17 cellular contexts compared by ENCODE assay signal in genomic region chr1:214319930-214320329, GRCh38. TPM values are rescaled to one million over a fixed set of nuclear protein-coding genes. Genes with fewer than 3 reads are reported as not detected.
A peak's percentile ranks its signal among the peaks of the same experiment; 100 is the strongest.
DNase-seq lines count a peak whose midpoint lies in the region; ATAC-seq and TF ChIP-seq lines count a peak whose summit lies in the region.
"Had no signal": no experiment of that assay in that cellular context is flagged by ENCODE, and none has a peak within 500 bp of the region (broad histone marks: within the 10 kb centered on the region; RNA-seq: fewer than 3 reads in every experiment).

No MANE protein-coding gene starts in this region.

- H3K9ac ChIP-seq in neural progenitor cell: no peak overlapping the region

- TF ChIP-seq CTCF in neural progenitor cell (IDR thresholded peaks at IDR 0.05): peak; percentile 22

- no peaks in the 10 kb centered on the region for H4K20me1 ChIP-seq in neural progenitor cell (ENCODE audit: low read depth)

- H3K9me3 Mint-ChIP-seq in neural progenitor cell: no peaks in the 10 kb centered on the region

- no peaks in the 10 kb centered on the region for H3K9me3 ChIP-seq in neural progenitor cell (ENCODE audit: low read depth)
- H3K9me3 ChIP-seq: adrenal gland, sigmoid colon, tibial artery had no signal

- peak; percentile 3 for DNase-seq in NOMO-1 treated with DMSO at 0.1 percent for 48 hours (lab: John Stamatoyannopoulos, UW; ENCODE audit: unreplicated experiment)
- DNase-seq in NOMO-1 treated with dmso at 0.1 percent for 144 hours (lab: John Stamatoyannopoulos, UW; ENCODE audit: unreplicated experiment): no peak
- no peak for DNase-seq in neural progenitor cell (ENCODE audit: low spot score)
- DNase-seq in NCI-H524 (lab: John Stamatoyannopoulos, UW): no peak
- no peak for DNase-seq in NCI-H774 (lab: John Stamatoyannopoulos, UW)
- DNase-seq: activated CD4-positive, alpha-beta T cell treated with anti-CD3 and anti-CD28 coated beads, Interleukin-2, amount 50 U/mL, for 1 hour; adrenal gland; NCI-H1436; NCI-H446; RPMI8226; sigmoid colon; stimulated activated CD4-positive, alpha-beta T cell treated with anti-CD3 and anti-CD28 coated beads, Interleukin-4, amount 100 ng/mL, for 24 hours; T-helper 9 cell; tibial artery had no signal

- no peaks in the 10 kb centered on the region for H3F3A ChIP-seq in neural progenitor cell (ENCODE audit: low read depth)

- H3K79me2 ChIP-seq in neural progenitor cell (ENCODE audit: low read depth): no peaks in the 10 kb centered on the region

- peaks cover 3% of the 10 kb centered on the region for H3K27me3 Mint-ChIP-seq in neural progenitor cell (ENCODE audit: insufficient read depth, low read depth)

- H2AFZ ChIP-seq in neural progenitor cell (replicated peaks): no peak overlapping the region

- H3K4me1 ChIP-seq in neural progenitor cell: peaks cover 22% of the 10 kb centered on the region
- H3K4me1 ChIP-seq: adrenal gland, sigmoid colon, tibial artery had no signal

- H3K4me3 Mint-ChIP-seq in neural progenitor cell: no peak overlapping the region

- H3K4me3 ChIP-seq in neural progenitor cell: no peak overlapping the region
- H3K4me3 ChIP-seq: adrenal gland, sigmoid colon, tibial artery had no signal

- ATAC-seq in SK-N-SH treated with all-trans-retinoic acid at 6 μM for 48 hours (no peak), GM18907 (IDR thresholded peaks at IDR 0.05; ENCODE audit: unreplicated experiment) (no peak)

- H3K4me2 ChIP-seq in neural progenitor cell: no peak overlapping the region

- TF ChIP-seq EP300 in Ishikawa (IDR thresholded peaks at IDR 0.05; ENCODE audit: borderline replicate concordance): no peak

- 0 out of 2 replicates have a peak, but pooled peaks have one; percentile 8 for TF ChIP-seq RAD21 in Ishikawa (IDR thresholded peaks at IDR 0.05; ENCODE audit: low read depth)

- H3K4me1 Mint-ChIP-seq in neural progenitor cell: peaks cover 29% of the 10 kb centered on the region

- peaks cover 15% of the 10 kb centered on the region for H3K36me3 Mint-ChIP-seq in neural progenitor cell

- H3K27ac Mint-ChIP-seq in neural progenitor cell: no peak overlapping the region

- peaks cover 18% of the 10 kb centered on the region for H3K27me3 ChIP-seq in neural progenitor cell
- H3K27me3 ChIP-seq: adrenal gland, sigmoid colon, tibial artery had no signal

- H3K36me3 ChIP-seq in neural progenitor cell: no peaks in the 10 kb centered on the region
- H3K36me3 ChIP-seq: adrenal gland had no signal

- no peak overlapping the region for H3K27ac ChIP-seq in neural progenitor cell
- H3K27ac ChIP-seq: adrenal gland, sigmoid colon, tibial artery had no signal

TF ChIP-seq in Ishikawa, 13 proteins besides CTCF, POLR2A, EP300 and RAD21:
- TF ChIP-seq REST (IDR thresholded peaks at IDR 0.05; ENCODE audit: low read depth) (no peak), EGR1 (IDR thresholded peaks at IDR 0.05) (no peak), TAF1 (IDR thresholded peaks at IDR 0.05; ENCODE audit: low read depth) (no peak), TEAD4 (IDR thresholded peaks at IDR 0.05) (no peak), USF1 (IDR thresholded peaks at IDR 0.05) (no peak), CEBPB (IDR thresholded peaks at IDR 0.05) (no peak), TCF12 (IDR thresholded peaks at IDR 0.05; ENCODE audit: low read depth) (no peak), YY1 (IDR thresholded peaks at IDR 0.05; ENCODE audit: low read depth) (no peak), NFIC (IDR thresholded peaks at IDR 0.05) (no peak), MAX (IDR thresholded peaks at IDR 0.05) (no peak), CREB1 (IDR thresholded peaks at IDR 0.05; ENCODE audit: low read depth) (no peak), FOXM1 (IDR thresholded peaks at IDR 0.05; ENCODE audit: borderline replicate concordance, low read depth) (no peak), ZBTB7A (IDR thresholded peaks at IDR 0.05; ENCODE audit: low read depth) (no peak)
TF ChIP-seq in Ishikawa: peak in this region for 0.

TF ChIP-seq in SK-N-SH treated with all-trans-retinoic acid at 6 μM for 48 hours, 23 proteins besides CTCF, POLR2A, EP300 and RAD21:
- TF ChIP-seq ZC3H10 (CRISPR knock-in tag; IDR thresholded peaks at IDR 0.05): no peak
- TF ChIP-seq ZNF8 (CRISPR knock-in tag; IDR thresholded peaks at IDR 0.05): no peak
- peak; percentile 80 for TF ChIP-seq ZNF70 (CRISPR knock-in tag; IDR thresholded peaks at IDR 0.05)

RNA-seq across cellular contexts. Expression of gene SMYD2, which starts 39.0 kb away (rescaled TPM):
- 18.9 and 20.5 TPM in 2 replicates for total RNA-seq in neural progenitor cell (ENCODE audit: low replicate concordance)
